10 cellular contexts compared by ENCODE assay signal in the genomic region with DNA sequence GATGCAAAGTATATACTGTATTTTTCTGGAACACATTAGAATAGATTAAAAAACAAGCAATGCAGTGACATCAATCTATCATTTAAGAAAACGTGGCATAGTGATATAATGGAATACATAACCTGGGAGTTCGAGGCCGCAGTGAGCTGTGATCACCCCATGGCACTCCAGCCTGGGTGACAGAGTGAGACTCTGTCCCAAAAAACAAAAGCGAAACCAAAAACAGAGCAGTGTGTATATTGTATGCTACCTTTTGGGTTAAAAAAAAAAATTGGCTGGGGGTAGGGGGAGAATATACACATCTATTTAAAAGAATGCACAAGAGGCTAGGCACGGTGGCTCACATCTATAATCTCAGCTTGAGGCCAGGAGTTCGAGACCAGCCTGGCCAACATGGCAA. TPM values are rescaled to one million over a fixed set of nuclear protein-coding genes. Genes with fewer than 3 reads are reported as not detected.
A peak's percentile ranks its signal among the peaks of the same experiment; 100 is the strongest.
DNase-seq lines count a peak whose midpoint lies in the region; ATAC-seq and TF ChIP-seq lines count a peak whose summit lies in the region.
"Had no signal": no experiment of that assay in that cellular context is flagged by ENCODE, and none has a peak within 500 bp of the region (broad histone marks: within the 10 kb centered on the region; RNA-seq: fewer than 3 reads in every experiment).

No MANE protein-coding gene starts in this region.

- H3K27me3 ChIP-seq in ACC112 (ENCODE audit: insufficient read depth, low read length) (no peaks in the 10 kb centered on the region), GM23338 (ENCODE audit: insufficient read depth) (no peaks in the 10 kb centered on the region), HAP-1 (ENCODE audit: low read depth) (no peaks in the 10 kb centered on the region)

- POLR2A ChIA-PET in naive thymus-derived CD8-positive, alpha-beta T cell (lab: Charles Lee), result interaction anchor here (1.5 to 3.2 kb wide), 5 partner anchors 9 to 13 kb away, joined by 6 to 26 read pairs (median 7); no protein-coding TSS in a partner anchor

- H3K27ac ChIP-seq in ACC112 (ENCODE audit: low read depth, low read length), result peak overlapping the region; percentile 99; the same call in 1 of the 2 replicates
- H3K27ac ChIP-seq in GM23338 (ENCODE audit: low read depth), result no peak overlapping the region

- H3K79me2 ChIP-seq in ACC112 (ENCODE audit: control insufficient read depth, insufficient read depth, low read length, unreplicated experiment) (peaks cover 64% of the 10 kb centered on the region), GM23338 (replicated peaks; ENCODE audit: insufficient read depth) (peaks cover 100% of the 10 kb centered on the region)

- H3F3A ChIP-seq in GM23338 (replicated peaks; ENCODE audit: low read depth), result peaks cover 10% of the 10 kb centered on the region; the same call in 1 of the 2 replicates

- H3K4me2 ChIP-seq in GM23338, result no peak overlapping the region

- H2AFZ ChIP-seq in ACC112 (ENCODE audit: low read length, unreplicated experiment) (no peak overlapping the region), GM23338 (no peak overlapping the region)

- H3K9me2 ChIP-seq in GM23338 (ENCODE audit: insufficient read depth), result no peaks in the 10 kb centered on the region

- in situ Hi-C loops in HAP-1 (cut with MboI; ENCODE audit: low sequenced_read_pairs), result loop anchor here (10.0 kb wide), 1 partner anchor 120 kb away; no protein-coding TSS in a partner anchor

- peaks cover 8% of the 10 kb centered on the region; the same call in 1 of the 2 replicates for H3K36me3 ChIP-seq in ACC112 (ENCODE audit: insufficient read depth, low read length)
- H3K36me3 ChIP-seq in GM23338 (ENCODE audit: insufficient read depth), result peaks cover 38% of the 10 kb centered on the region
- peaks cover 29% of the 10 kb centered on the region for H3K36me3 ChIP-seq in HAP-1 (replicated peaks)

- H3K4me3 Mint-ChIP-seq in GM23338, result no peak overlapping the region
- H3K4me3 Mint-ChIP-seq in naive thymus-derived CD8-positive, alpha-beta T cell, result peak overlapping the region; percentile 61 to 84 (median 71)

- peaks cover 91% of the 10 kb centered on the region for H3K4me1 ChIP-seq in ACC112 (ENCODE audit: control insufficient read depth, insufficient read depth, low read length, unreplicated experiment)
- peaks cover 42% of the 10 kb centered on the region for H3K4me1 ChIP-seq in GM23338 (ENCODE audit: insufficient read depth)
- H3K4me1 ChIP-seq in HAP-1, result no peaks in the 10 kb centered on the region; the same call in 1 of the 2 replicates

- H3K4me3 ChIP-seq in ACC112 (ENCODE audit: low read depth, low read length), result peak overlapping the region; percentile 0; the same call in 1 of the 2 replicates
- H3K4me3 ChIP-seq in GM23338, result no peak overlapping the region
- H3K4me3 ChIP-seq in HAP-1, result no peak overlapping the region

- H3K27ac Mint-ChIP-seq in GM23338, result peak overlapping the region; percentile 60; the same call in 1 of the 2 replicates
- peak overlapping the region; percentile 52 to 91 for H3K27ac Mint-ChIP-seq in activated naive CD4-positive, alpha-beta T cell treated with anti-CD3 and anti-CD28 coated beads, Interleukin-2, amount 50 U/mL, for 72 hours
- peak overlapping the region; percentile 66 to 92 (median 87) for H3K27ac Mint-ChIP-seq in naive thymus-derived CD8-positive, alpha-beta T cell

- H3K9me3 Mint-ChIP-seq in GM23338, result no peaks in the 10 kb centered on the region; the same call in 2 of the 3 replicates
- no peaks in the 10 kb centered on the region for H3K9me3 Mint-ChIP-seq in activated naive CD4-positive, alpha-beta T cell treated with anti-CD3 and anti-CD28 coated beads, Interleukin-2, amount 50 U/mL, for 72 hours
- no peaks in the 10 kb centered on the region for H3K9me3 Mint-ChIP-seq in naive thymus-derived CD8-positive, alpha-beta T cell

- H4K20me1 ChIP-seq in GM23338 (replicated peaks; ENCODE audit: insufficient read depth), result peaks cover 83% of the 10 kb centered on the region

- peaks cover 88% of the 10 kb centered on the region for H3K4me1 Mint-ChIP-seq in GM23338
- peaks cover 50 to 98% (median 97%) of the 10 kb centered on the region in 4 donors for H3K4me1 Mint-ChIP-seq in naive thymus-derived CD8-positive, alpha-beta T cell

- H3K9me3 ChIP-seq in HAP-1, result no peaks in the 10 kb centered on the region

- ATAC-seq in GM23338 (no peak), HG03457 (IDR thresholded peaks at IDR 0.05; ENCODE audit: unreplicated experiment) (no peak)
- peak; percentile 25 to 35 for ATAC-seq in activated naive CD4-positive, alpha-beta T cell treated with anti-CD3 and anti-CD28 coated beads, Interleukin-2, amount 50 U/mL, for 72 hours
- ATAC-seq in naive thymus-derived CD8-positive, alpha-beta T cell, result peak; percentile 66 to 70

- no peak for TF ChIP-seq CTCF in GM23338 (conservative IDR thresholded peaks at IDR 0.05; ENCODE audit: low read depth in 2 of 2)

- H3K36me3 Mint-ChIP-seq in GM23338 (ENCODE audit: low read depth), result peaks cover 78% of the 10 kb centered on the region
- H3K36me3 Mint-ChIP-seq in activated naive CD4-positive, alpha-beta T cell treated with anti-CD3 and anti-CD28 coated beads, Interleukin-2, amount 50 U/mL, for 72 hours, result peaks cover 24 to 55% of the 10 kb centered on the region in 2 donors
- H3K36me3 Mint-ChIP-seq in naive thymus-derived CD8-positive, alpha-beta T cell, result peaks cover 4 to 50% (median 9%) of the 10 kb centered on the region in 3 donors

- peaks cover 32% of the 10 kb centered on the region for H3K27me3 Mint-ChIP-seq in GM23338 (ENCODE audit: insufficient read depth, low read depth, poor library complexity)
- no peaks in the 10 kb centered on the region for H3K27me3 Mint-ChIP-seq in naive thymus-derived CD8-positive, alpha-beta T cell

- DNase-seq in GM23338 (ENCODE audit: low spot score) (no peak), NCI-H1105 treated with DMSO at 0.1 percent for 48 hours (lab: John Stamatoyannopoulos, UW) (no peak), foreskin melanocyte (no peak), HAP-1 (ENCODE audit: low spot score in 2 of 2) (no peak)
- no peak for DNase-seq in activated naive CD4-positive, alpha-beta T cell treated with anti-CD3 and anti-CD28 coated beads, Interleukin-2, amount 50 U/mL, for 72 hours (ENCODE audit: low spot score in 2 of 2)
- DNase-seq in naive thymus-derived CD8-positive, alpha-beta T cell, result no peak
- DNase-seq: DMS53, foreskin fibroblast had no signal

TF ChIP-seq in GM23338, 12 proteins besides CTCF, POLR2A, EP300 and RAD21 (continues in another document):
- TF ChIP-seq, protein P1, sequence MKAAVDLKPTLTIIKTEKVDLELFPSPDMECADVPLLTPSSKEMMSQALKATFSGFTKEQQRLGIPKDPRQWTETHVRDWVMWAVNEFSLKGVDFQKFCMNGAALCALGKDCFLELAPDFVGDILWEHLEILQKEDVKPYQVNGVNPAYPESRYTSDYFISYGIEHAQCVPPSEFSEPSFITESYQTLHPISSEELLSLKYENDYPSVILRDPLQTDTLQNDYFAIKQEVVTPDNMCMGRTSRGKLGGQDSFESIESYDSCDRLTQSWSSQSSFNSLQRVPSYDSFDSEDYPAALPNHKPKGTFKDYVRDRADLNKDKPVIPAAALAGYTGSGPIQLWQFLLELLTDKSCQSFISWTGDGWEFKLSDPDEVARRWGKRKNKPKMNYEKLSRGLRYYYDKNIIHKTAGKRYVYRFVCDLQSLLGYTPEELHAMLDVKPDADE (IDR thresholded peaks at IDR 0.05), result no peak
- TF ChIP-seq, protein P2, sequence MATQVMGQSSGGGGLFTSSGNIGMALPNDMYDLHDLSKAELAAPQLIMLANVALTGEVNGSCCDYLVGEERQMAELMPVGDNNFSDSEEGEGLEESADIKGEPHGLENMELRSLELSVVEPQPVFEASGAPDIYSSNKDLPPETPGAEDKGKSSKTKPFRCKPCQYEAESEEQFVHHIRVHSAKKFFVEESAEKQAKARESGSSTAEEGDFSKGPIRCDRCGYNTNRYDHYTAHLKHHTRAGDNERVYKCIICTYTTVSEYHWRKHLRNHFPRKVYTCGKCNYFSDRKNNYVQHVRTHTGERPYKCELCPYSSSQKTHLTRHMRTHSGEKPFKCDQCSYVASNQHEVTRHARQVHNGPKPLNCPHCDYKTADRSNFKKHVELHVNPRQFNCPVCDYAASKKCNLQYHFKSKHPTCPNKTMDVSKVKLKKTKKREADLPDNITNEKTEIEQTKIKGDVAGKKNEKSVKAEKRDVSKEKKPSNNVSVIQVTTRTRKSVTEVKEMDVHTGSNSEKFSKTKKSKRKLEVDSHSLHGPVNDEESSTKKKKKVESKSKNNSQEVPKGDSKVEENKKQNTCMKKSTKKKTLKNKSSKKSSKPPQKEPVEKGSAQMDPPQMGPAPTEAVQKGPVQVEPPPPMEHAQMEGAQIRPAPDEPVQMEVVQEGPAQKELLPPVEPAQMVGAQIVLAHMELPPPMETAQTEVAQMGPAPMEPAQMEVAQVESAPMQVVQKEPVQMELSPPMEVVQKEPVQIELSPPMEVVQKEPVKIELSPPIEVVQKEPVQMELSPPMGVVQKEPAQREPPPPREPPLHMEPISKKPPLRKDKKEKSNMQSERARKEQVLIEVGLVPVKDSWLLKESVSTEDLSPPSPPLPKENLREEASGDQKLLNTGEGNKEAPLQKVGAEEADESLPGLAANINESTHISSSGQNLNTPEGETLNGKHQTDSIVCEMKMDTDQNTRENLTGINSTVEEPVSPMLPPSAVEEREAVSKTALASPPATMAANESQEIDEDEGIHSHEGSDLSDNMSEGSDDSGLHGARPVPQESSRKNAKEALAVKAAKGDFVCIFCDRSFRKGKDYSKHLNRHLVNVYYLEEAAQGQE (IDR thresholded peaks at IDR 0.05; ENCODE audit: unreplicated experiment), result no peak

RNA-seq across cellular contexts. Expression of gene SLC2A1, which starts 13.5 kb away (rescaled TPM):
- total RNA-seq in GM23338 (2014; rRNA removed; shearing (Covaris generic)), result 305 and 479 TPM in 2 replicates
- polyA plus RNA-seq in GM23338 (2016; fragmentation: Nextera tagmentation; extraction: Ambion mirVana), result 63.9 and 66.1 TPM in 2 replicates
- 100 to 1,000 TPM in 1 of 2 donors, 10 to 100 TPM in 1; 39.9 to 121 TPM for total RNA-seq in activated naive CD4-positive, alpha-beta T cell treated with anti-CD3 and anti-CD28 coated beads, Interleukin-2, amount 50 U/mL, for 72 hours
- 10 to 100 TPM; 57.2 to 57.3 TPM for total RNA-seq in naive thymus-derived CD8-positive, alpha-beta T cell
- polyA plus RNA-seq in naive thymus-derived CD8-positive, alpha-beta T cell, result 10 to 100 TPM; 17.7 to 22.8 (median 22.0) TPM

Comparison
In these comparisons a context has a peak if more than half of its experiments do, and no peak if none do; other contexts are left out.
1. ATAC-seq: peak in activated naive CD4-positive, alpha-beta T cell treated with anti-CD3 and anti-CD28 coated beads, Interleukin-2, amount 50 U/mL, for 72 hours (2 of 2) and naive thymus-derived CD8-positive, alpha-beta T cell (2 of 2); none in GM23338 (single experiment) and HG03457 (single experiment).
2. Peak in every context shown above with its lines, with median percentiles within 50 percentile points of each other: H3K27ac Mint-ChIP-seq.